ENCODE assay signal across 25 cellular contexts in the genomic region with DNA sequence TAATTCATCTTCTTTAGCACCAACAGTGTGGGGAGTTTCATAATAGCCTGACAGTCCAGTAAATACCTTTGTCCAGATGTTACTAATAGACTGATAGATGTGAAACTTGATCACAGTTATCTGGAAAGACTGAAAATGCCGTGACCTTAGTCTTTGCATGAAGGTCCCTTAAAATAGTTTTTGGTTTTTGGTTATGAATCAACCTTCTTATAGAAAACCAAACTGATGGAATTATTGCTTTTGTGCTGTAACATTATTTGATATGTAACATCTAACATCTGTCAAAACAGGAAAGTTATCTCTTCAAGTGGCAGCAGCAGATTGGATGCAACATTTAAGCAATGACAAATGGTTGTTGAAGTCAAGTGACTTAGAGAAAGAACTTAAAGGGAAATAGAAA.
DNase-seq lines count a peak whose midpoint lies in the region; ATAC-seq and TF ChIP-seq lines count a peak whose summit lies in the region.
"Had no signal": no experiment of that assay in that cellular context is flagged by ENCODE, and none has a peak within 500 bp of the region (broad histone marks: within the 10 kb centered on the region; RNA-seq: fewer than 3 reads in every experiment).

No MANE protein-coding gene starts in this region.

- peak; percentile 63 for ATAC-seq in GM19351 (IDR thresholded peaks at IDR 0.05; ENCODE audit: unreplicated experiment)
- peak; percentile 44 for ATAC-seq in HG02938 (IDR thresholded peaks at IDR 0.05; ENCODE audit: unreplicated experiment)
- ATAC-seq: left colon, right lobe of liver had no signal

- no peak overlapping the region; the same call in 1 of the 2 replicates for H3K27ac ChIP-seq in MM.1S (ENCODE audit: low read length)
- H3K27ac ChIP-seq in substantia nigra (ENCODE audit: low read depth, low read length, poor library complexity, severe bottlenecking) = no peak overlapping the region
- H3K27ac ChIP-seq: right lobe of liver had no signal

- no peaks in the 10 kb centered on the region for H3K36me3 ChIP-seq in MM.1S (replicated peaks; ENCODE audit: insufficient read depth, low read length)
- H3K36me3 ChIP-seq: MG63, right lobe of liver had no signal

- 0 out of 2 replicates have a peak overlapping the region, but pooled peaks have one; percentile 0 for H3K4me2 ChIP-seq in MM.1S (ENCODE audit: low read depth, low read length)

- no peaks in the 10 kb centered on the region for H3K79me2 ChIP-seq in MM.1S (ENCODE audit: low read length)

- H3F3A ChIP-seq in MM.1S (ENCODE audit: insufficient read depth, low read length) = no peaks in the 10 kb centered on the region

- H3K4me3 ChIP-seq in GM12865 (ENCODE audit: low read depth, low read length) (no peak overlapping the region), MM.1S (ENCODE audit: low read length) (no peak overlapping the region)
- H3K4me3 ChIP-seq: MG63, right lobe of liver had no signal

- H3K4me1 ChIP-seq in MM.1S (ENCODE audit: low read length) = peaks cover 6% of the 10 kb centered on the region; the same call in 1 of the 2 replicates
- H3K4me1 ChIP-seq: right lobe of liver had no signal

- no peaks in the 10 kb centered on the region for H3K9me2 ChIP-seq in MM.1S (replicated peaks; ENCODE audit: insufficient read depth, low read length)

- DNase-seq in GM12865 (ENCODE audit: low read depth) (peak; percentile 33), MM.1S (peak; percentile 28), C1 segment of cervical spinal cord (lab: John Stamatoyannopoulos, UW) (no peak), germinal center (ENCODE audit: low spot score) (no peak), NOMO-1 treated with dmso at 0.1 percent for 144 hours (lab: John Stamatoyannopoulos, UW; ENCODE audit: unreplicated experiment) (no peak), substantia nigra (lab: John Stamatoyannopoulos, UW) (no peak)
- DNase-seq: activated B cell treated with CpG ODN at 0.5 μM for 24 hours; activated naive CD4-positive, alpha-beta T cell treated with anti-CD3 and anti-CD28 coated beads for 36 hours; CD4-positive, alpha-beta T cell; cerebellar nuclear complex; H7; hippocampal formation; KBM-7; left colon; MG63; NCI-H2081; NCI-H226; posterior cingulate gyrus; right lobe of liver; stimulated activated CD4-positive, alpha-beta T cell treated with anti-CD3 and anti-CD28 coated beads, Interleukin-12 subunit alpha, Interleukin-12 subunit beta, amount 100 ng/mL, for 4 hours; stimulated activated CD4-positive, alpha-beta T cell treated with anti-CD3 and anti-CD28 coated beads, Interleukin-4, amount 100 ng/mL, for 4 hours; stimulated activated naive CD4-positive, alpha-beta T cell; T-helper 1 cell had no signal

- no peaks in the 10 kb centered on the region for H3K9me3 ChIP-seq in MM.1S (replicated peaks; ENCODE audit: insufficient read depth, low read length)
- H3K9me3 ChIP-seq: MG63, right lobe of liver had no signal

- H3K27me3 ChIP-seq in MM.1S (replicated peaks; ENCODE audit: insufficient read depth, low read length) = no peaks in the 10 kb centered on the region
- H3K27me3 ChIP-seq: right lobe of liver had no signal

- TF ChIP-seq CTCF in GM12865 (IDR thresholded peaks at IDR 0.05; ENCODE audit: insufficient read depth, low read depth, low read length, missing control alignments) (no peak), MM.1S (IDR thresholded peaks at IDR 0.05; ENCODE audit: low read length) (no peak)

- H2AFZ ChIP-seq in MM.1S (ENCODE audit: low read length) = no peak overlapping the region

- H3K9ac ChIP-seq in MM.1S (ENCODE audit: low read length) = no peak overlapping the region

- H4K20me1 ChIP-seq in MM.1S (ENCODE audit: insufficient read depth, low read length) = no peaks in the 10 kb centered on the region

Comparison
In these comparisons a context has a peak if more than half of its experiments do, and no peak if none do; other contexts are left out.
1. DNase-seq: peak in GM12865 (single experiment) and MM.1S (single experiment); none in C1 segment of cervical spinal cord (0 of 14), germinal center (single experiment), NOMO-1 treated with dmso at 0.1 percent for 144 hours (single experiment) and substantia nigra (0 of 49).